ENCODE assay signal across 20 cellular contexts in the genomic region with DNA sequence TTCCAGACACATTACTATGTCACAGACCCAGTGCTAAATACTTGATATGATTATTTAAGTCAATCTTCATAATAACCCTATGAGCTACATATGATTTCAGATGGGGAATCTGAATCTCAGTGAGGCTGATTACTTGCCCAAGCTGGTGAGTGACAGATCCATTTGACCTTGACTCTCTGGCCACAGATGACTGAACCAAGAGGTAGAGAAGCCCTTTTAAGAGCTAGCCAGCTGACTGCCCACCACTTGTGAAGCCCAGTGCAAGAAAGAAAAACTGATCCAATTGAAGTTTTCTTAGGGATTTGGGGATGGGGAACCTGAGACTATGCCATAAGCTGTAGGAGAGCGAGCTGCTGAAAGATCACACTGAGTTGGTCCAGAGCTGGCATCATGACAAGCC.
DNase-seq lines count a peak whose midpoint lies in the region; ATAC-seq and TF ChIP-seq lines count a peak whose summit lies in the region.
"Had no signal": no experiment of that assay in that cellular context is flagged by ENCODE, and none has a peak within 500 bp of the region (broad histone marks: within the 10 kb centered on the region; RNA-seq: fewer than 3 reads in every experiment).

No MANE protein-coding gene starts in this region.

- H3K4me1 Mint-ChIP-seq in activated naive CD8-positive, alpha-beta T cell (ENCODE audit: low read depth), result peaks cover 23% of the 10 kb centered on the region
- peaks cover 30% of the 10 kb centered on the region for H3K4me1 Mint-ChIP-seq in activated naive CD8-positive, alpha-beta T cell treated with anti-CD3 and anti-CD28 coated beads, Interleukin-2, amount 50 U/mL, for 24 hours
- H3K4me1 Mint-ChIP-seq in nephron progenitor cell, result peaks cover 51% of the 10 kb centered on the region

- H3K27me3 Mint-ChIP-seq in activated naive CD8-positive, alpha-beta T cell, result no peaks in the 10 kb centered on the region
- no peaks in the 10 kb centered on the region for H3K27me3 Mint-ChIP-seq in activated naive CD8-positive, alpha-beta T cell treated with anti-CD3 and anti-CD28 coated beads, Interleukin-2, amount 50 U/mL, for 24 hours
- H3K27me3 Mint-ChIP-seq in nephron progenitor cell (ENCODE audit: low read depth, poor library complexity), result no peaks in the 10 kb centered on the region
- H3K27me3 Mint-ChIP-seq: CD4-positive, alpha-beta memory T cell had no signal

- peak overlapping the region; percentile 21 for H3K4me3 Mint-ChIP-seq in activated naive CD8-positive, alpha-beta T cell
- no peak overlapping the region for H3K4me3 Mint-ChIP-seq in activated naive CD8-positive, alpha-beta T cell treated with anti-CD3 and anti-CD28 coated beads, Interleukin-2, amount 50 U/mL, for 24 hours
- H3K4me3 Mint-ChIP-seq in nephron progenitor cell, result peak overlapping the region; percentile 63
- H3K4me3 Mint-ChIP-seq: CD4-positive, alpha-beta memory T cell had no signal

- H3K36me3 Mint-ChIP-seq in activated naive CD8-positive, alpha-beta T cell, result peaks cover 5% of the 10 kb centered on the region
- H3K36me3 Mint-ChIP-seq in activated naive CD8-positive, alpha-beta T cell treated with anti-CD3 and anti-CD28 coated beads, Interleukin-2, amount 50 U/mL, for 24 hours (ENCODE audit: low read depth), result peaks cover 8% of the 10 kb centered on the region
- H3K36me3 Mint-ChIP-seq in nephron progenitor cell (ENCODE audit: low read depth), result peaks cover 21% of the 10 kb centered on the region

- TF ChIP-seq CTCF in nephron progenitor cell (IDR thresholded peaks at IDR 0.05), result no peak

- H3K27ac Mint-ChIP-seq in activated naive CD8-positive, alpha-beta T cell, result no peak overlapping the region
- no peak overlapping the region for H3K27ac Mint-ChIP-seq in activated naive CD8-positive, alpha-beta T cell treated with anti-CD3 and anti-CD28 coated beads, Interleukin-2, amount 50 U/mL, for 24 hours
- H3K27ac Mint-ChIP-seq in nephron progenitor cell, result peak overlapping the region; percentile 94

- peaks cover 5% of the 10 kb centered on the region for H3K9me3 Mint-ChIP-seq in activated naive CD8-positive, alpha-beta T cell (ENCODE audit: low read depth)
- peaks cover 27% of the 10 kb centered on the region for H3K9me3 Mint-ChIP-seq in activated naive CD8-positive, alpha-beta T cell treated with anti-CD3 and anti-CD28 coated beads, Interleukin-2, amount 50 U/mL, for 24 hours
- peaks cover 30% of the 10 kb centered on the region for H3K9me3 Mint-ChIP-seq in nephron progenitor cell

- no peak for ATAC-seq in activated naive CD8-positive, alpha-beta T cell treated with anti-CD3 and anti-CD28 coated beads, Interleukin-2, amount 50 U/mL, for 24 hours
- ATAC-seq: A549 had no signal

- no peak for DNase-seq in activated naive CD8-positive, alpha-beta T cell treated with anti-CD3 and anti-CD28 coated beads, Interleukin-2, amount 50 U/mL, for 24 hours
- DNase-seq in left kidney (ENCODE audit: low read depth, low spot score), result peak; percentile 71
- DNase-seq in nephron progenitor cell, result no peak
- DNase-seq in NCI-H446 treated with DMSO at 0.1 percent for 48 hours (lab: John Stamatoyannopoulos, UW), result no peak
- DNase-seq in NCI-H146 (lab: John Stamatoyannopoulos, UW), result no peak
- no peak for DNase-seq in AG08395 (ENCODE audit: low spot score)
- DNase-seq: 8988T; ACHN; C1 segment of cervical spinal cord; Calu3; CD4-positive, alpha-beta memory T cell; COR-L47; DMS53; DMS79 treated with DMSO at 0.1 percent for 48 hours; GF-D8; GM23248; H7; HCEC 1CT had no signal
